ENCODE assay signal across 8 cellular contexts in genomic region chr12:49621651-49622500, GRCh38.
DNase-seq lines count a peak whose midpoint lies in the region; ATAC-seq and TF ChIP-seq lines count a peak whose summit lies in the region.

No MANE protein-coding gene starts in this region.

- DNase-seq in DMS53 (lab: John Stamatoyannopoulos, UW) (peak; percentile 21), DMS53 treated with DMSO at 0.1 percent for 48 hours (lab: John Stamatoyannopoulos, UW; ENCODE audit: unreplicated experiment) (no peak), foreskin fibroblast (peak in 1 of 2 donors; percentile 28), GM13976 (ENCODE audit: low spot score) (no peak), NCI-H524 treated with DMSO at 0.1 percent for 48 hours (lab: John Stamatoyannopoulos, UW) (no peak)

- no peak for TF ChIP-seq CTCF in SU-DHL-6 (IDR thresholded peaks at IDR 0.05; ENCODE audit: insufficient read depth, low read length, poor library complexity, severe bottlenecking)
- no peak for TF ChIP-seq CTCF in foreskin fibroblast (IDR thresholded peaks at IDR 0.05; ENCODE audit: low read depth, low read length)
- TF ChIP-seq CTCF in GM13976 (IDR thresholded peaks at IDR 0.05; ENCODE audit: borderline replicate concordance, control extremely low read depth, extremely low read depth, insufficient read depth, missing control alignments) = no peak

- H3K79me2 ChIP-seq in SU-DHL-6 (ENCODE audit: insufficient read depth, low read length) = no peaks in the 10 kb centered on the region

- no peaks in the 10 kb centered on the region for H3K27me3 ChIP-seq in SU-DHL-6 (ENCODE audit: low read length)

- H3K4me2 ChIP-seq in SU-DHL-6 (ENCODE audit: low read depth, low read length, poor library complexity, severe bottlenecking) = peak overlapping the region; percentile 69

- no peaks in the 10 kb centered on the region for H4K20me1 ChIP-seq in SU-DHL-6 (ENCODE audit: low read depth, low read length)

- H3F3A ChIP-seq in SU-DHL-6 (ENCODE audit: insufficient read depth) = peaks cover 26% of the 10 kb centered on the region

- H3K36me3 ChIP-seq in SU-DHL-6 (ENCODE audit: low read length) = no peaks in the 10 kb centered on the region

- H3K4me3 ChIP-seq in SU-DHL-6 (ENCODE audit: insufficient read depth, low read length, poor library complexity, severe bottlenecking) (peak overlapping the region; percentile 39), foreskin fibroblast (ENCODE audit: low read depth in 1 of 2, low read length in 2 of 2) (peak overlapping the region; percentile 69 to 74), skin epidermis (peak overlapping the region; percentile 42 to 58 (median 53))

- H3K27ac ChIP-seq in SU-DHL-6 (ENCODE audit: low read depth, low read length) = peak overlapping the region; percentile 84
- H3K27ac ChIP-seq in skin epidermis = peak overlapping the region in 18 of 21 experiments; percentile 27 to 90 (median 78)

- H2AFZ ChIP-seq in SU-DHL-6 (ENCODE audit: low read depth, low read length, severe bottlenecking) = peak overlapping the region; percentile 46

- in situ Hi-C loops in GM13976 (cut with MboI; ENCODE audit: low sequenced_read_pairs, unreplicated experiment) = no loop called here

- no peaks in the 10 kb centered on the region for H3K9me3 ChIP-seq in SU-DHL-6 (ENCODE audit: insufficient read depth, low read length)

- no peaks in the 10 kb centered on the region for H3K9me2 ChIP-seq in SU-DHL-6 (replicated peaks; ENCODE audit: insufficient read depth, low read length)

- H3K9ac ChIP-seq in SU-DHL-6 (ENCODE audit: low read length) = peak overlapping the region; percentile 63

- no peak for ATAC-seq in GM18511 (IDR thresholded peaks at IDR 0.05; ENCODE audit: unreplicated experiment)
